ENCODE assay signal across 19 cellular contexts in the genomic region with DNA sequence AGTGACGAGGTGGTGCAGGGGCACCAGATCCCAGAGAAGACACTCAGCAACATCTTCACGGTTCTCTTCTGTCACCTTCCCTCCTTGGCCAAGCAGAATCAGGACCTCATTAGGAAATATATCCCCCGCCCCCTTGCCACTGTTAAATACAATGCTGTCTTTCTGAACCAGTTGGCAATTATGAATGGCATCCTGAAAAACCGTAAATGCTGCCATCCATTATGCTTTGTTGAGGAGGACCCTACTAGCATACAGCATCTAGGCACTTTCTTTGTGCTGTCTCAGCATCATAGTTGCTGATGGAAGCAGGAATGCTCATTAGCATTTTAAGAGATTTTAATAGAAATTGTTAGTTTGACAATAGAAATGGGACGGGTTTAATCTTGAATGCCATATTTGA.
DNase-seq lines count a peak whose midpoint lies in the region; ATAC-seq and TF ChIP-seq lines count a peak whose summit lies in the region.
"Had no signal": no experiment of that assay in that cellular context is flagged by ENCODE, and none has a peak within 500 bp of the region (broad histone marks: within the 10 kb centered on the region; RNA-seq: fewer than 3 reads in every experiment).

No MANE protein-coding gene starts in this region.

- peak overlapping the region in 1 of 2 experiments; percentile 21 for H3K18ac ChIP-seq in mesenchymal stem cell (ENCODE audit: low read depth in 1 of 2, low read length in 2 of 2)

- no peak overlapping the region for H4K91ac ChIP-seq in mesenchymal stem cell (ENCODE audit: low read length)

- no peaks in the 10 kb centered on the region for H3K36me3 ChIP-seq in GM23338 (ENCODE audit: insufficient read depth)
- no peaks in the 10 kb centered on the region for H3K36me3 ChIP-seq in mesenchymal stem cell (ENCODE audit: control insufficient read depth in 1 of 2, insufficient read depth in 2 of 2, low read depth in 1 of 2, low read length in 2 of 2)
- H3K36me3 ChIP-seq: cardiac muscle cell, upper lobe of left lung had no signal

- no peak overlapping the region for H2BK5ac ChIP-seq in mesenchymal stem cell (ENCODE audit: low read depth, low read length, poor library complexity, severe bottlenecking)

- H3K27ac Mint-ChIP-seq in GM23338, result no peak overlapping the region
- H3K27ac Mint-ChIP-seq: activated CD4-positive, alpha-beta T cell treated with anti-CD3 and anti-CD28 coated beads, Interleukin-2, amount 10 ng/mL, durations not matched to agents 24 days and 14 days; activated T-cell treated with anti-CD3 and anti-CD28 coated beads, Interleukin-2, amount 50 U/mL, for 72 hours; natural killer cell treated with Interleukin-12 subunit alpha and Interleukin-12 subunit beta and Interleukin-15 and Interleukin-18, amount 100 ng/mL, for 72 hours; T-helper 1 cell treated with Interleukin-12 subunit alpha and Interleukin-12 subunit beta and Interleukin-4 antibody, amounts not matched to agents 30 μg/mL and 1 μg/mL, for 36 hours had no signal

- H3K4me3 ChIP-seq in GM23338 (no peak overlapping the region), mesenchymal stem cell (ENCODE audit: insufficient read depth in 1 of 2, low read depth in 1 of 2, low read length in 2 of 2) (no peak overlapping the region)
- H3K4me3 ChIP-seq: cardiac muscle cell, psoas muscle, skin epidermis, upper lobe of left lung had no signal

- H3K27me3 ChIP-seq in GM23338 (ENCODE audit: insufficient read depth), result no peaks in the 10 kb centered on the region
- H3K27me3 ChIP-seq in mesenchymal stem cell (ENCODE audit: control insufficient read depth in 1 of 2, insufficient read depth in 1 of 2, low read length in 2 of 2), result no peaks in the 10 kb centered on the region
- H3K27me3 ChIP-seq: cardiac muscle cell, upper lobe of left lung had no signal

- peaks cover 12% of the 10 kb centered on the region; the same call in 2 of the 3 replicates for H3K4me1 Mint-ChIP-seq in GM23338
- H3K4me1 Mint-ChIP-seq: activated CD4-positive, alpha-beta T cell treated with anti-CD3 and anti-CD28 coated beads, Interleukin-2, amount 10 ng/mL, durations not matched to agents 24 days and 14 days had no signal

- no peak overlapping the region for H3K9ac ChIP-seq in mesenchymal stem cell (ENCODE audit: low read length)

- ATAC-seq in GM23338 (no peak), HG03280 (IDR thresholded peaks at IDR 0.05; ENCODE audit: unreplicated experiment) (no peak), HG03457 (IDR thresholded peaks at IDR 0.05; ENCODE audit: unreplicated experiment) (no peak)
- ATAC-seq: activated T-cell treated with anti-CD3 and anti-CD28 coated beads, Interleukin-2, amount 50 U/mL, for 72 hours; natural killer cell treated with Interleukin-12 subunit alpha and Interleukin-12 subunit beta and Interleukin-15 and Interleukin-18, amount 100 ng/mL, for 72 hours; psoas muscle had no signal

- H3K9me2 ChIP-seq in GM23338 (ENCODE audit: insufficient read depth), result no peaks in the 10 kb centered on the region

- H3K79me2 ChIP-seq in GM23338 (replicated peaks; ENCODE audit: insufficient read depth), result no peaks in the 10 kb centered on the region

- H3K27me3 Mint-ChIP-seq in GM23338 (ENCODE audit: insufficient read depth, low read depth, poor library complexity), result peaks cover 2% of the 10 kb centered on the region

- H2AK5ac ChIP-seq in mesenchymal stem cell (ENCODE audit: low read length, severe bottlenecking), result peak overlapping the region; percentile 88

- no peaks in the 10 kb centered on the region for H3K9me3 Mint-ChIP-seq in GM23338
- H3K9me3 Mint-ChIP-seq: activated CD4-positive, alpha-beta T cell treated with anti-CD3 and anti-CD28 coated beads, Interleukin-2, amount 10 ng/mL, durations not matched to agents 24 days and 14 days; activated T-cell treated with anti-CD3 and anti-CD28 coated beads, Interleukin-2, amount 50 U/mL, for 72 hours; natural killer cell treated with Interleukin-12 subunit alpha and Interleukin-12 subunit beta and Interleukin-15 and Interleukin-18, amount 100 ng/mL, for 72 hours; T-helper 1 cell treated with Interleukin-12 subunit alpha and Interleukin-12 subunit beta and Interleukin-4 antibody, amounts not matched to agents 30 μg/mL and 1 μg/mL, for 36 hours had no signal

- H3K23ac ChIP-seq in mesenchymal stem cell (ENCODE audit: low read length in 2 of 2), result no peak overlapping the region

- no peak overlapping the region for H3K4me3 Mint-ChIP-seq in GM23338
- H3K4me3 Mint-ChIP-seq: activated CD4-positive, alpha-beta T cell treated with anti-CD3 and anti-CD28 coated beads, Interleukin-2, amount 10 ng/mL, durations not matched to agents 24 days and 14 days; activated T-cell treated with anti-CD3 and anti-CD28 coated beads, Interleukin-2, amount 50 U/mL, for 72 hours; natural killer cell treated with Interleukin-12 subunit alpha and Interleukin-12 subunit beta and Interleukin-15 and Interleukin-18, amount 100 ng/mL, for 72 hours; T-helper 1 cell treated with Interleukin-12 subunit alpha and Interleukin-12 subunit beta and Interleukin-4 antibody, amounts not matched to agents 30 μg/mL and 1 μg/mL, for 36 hours had no signal

- H3K4ac ChIP-seq in mesenchymal stem cell (ENCODE audit: low read depth in 1 of 2, low read length in 2 of 2), result peak overlapping the region in 1 of 2 experiments; percentile 64

- peak overlapping the region in 1 of 2 experiments; percentile 23 for H2BK12ac ChIP-seq in mesenchymal stem cell (ENCODE audit: low read length in 2 of 2)

- H3K27ac ChIP-seq in GM23338 (ENCODE audit: low read depth), result no peak overlapping the region
- H3K27ac ChIP-seq in caudate nucleus (ENCODE audit: low read depth, low read length), result peak overlapping the region; percentile 50
- no peak overlapping the region for H3K27ac ChIP-seq in mesenchymal stem cell (ENCODE audit: low read length, poor library complexity, severe bottlenecking)
- H3K27ac ChIP-seq: cardiac muscle cell, psoas muscle, upper lobe of left lung had no signal

- peaks cover 8% of the 10 kb centered on the region; the same call in 1 of the 2 replicates for H3K4me1 ChIP-seq in GM23338 (ENCODE audit: insufficient read depth)
- H3K4me1 ChIP-seq in mesenchymal stem cell (ENCODE audit: control insufficient read depth, insufficient read depth, low read depth, low read length), result peaks cover 4% of the 10 kb centered on the region
- H3K4me1 ChIP-seq: psoas muscle had no signal

- peaks cover 2% of the 10 kb centered on the region for H3K79me1 ChIP-seq in mesenchymal stem cell (replicated peaks; ENCODE audit: low read length, poor library complexity, severe bottlenecking)

- no peak overlapping the region for H3K14ac ChIP-seq in mesenchymal stem cell (ENCODE audit: low read length in 2 of 2)

- H3K36me3 Mint-ChIP-seq in GM23338 (ENCODE audit: low read depth), result no peaks in the 10 kb centered on the region
- H3K36me3 Mint-ChIP-seq: natural killer cell treated with Interleukin-12 subunit alpha and Interleukin-12 subunit beta and Interleukin-15 and Interleukin-18, amount 100 ng/mL, for 72 hours had no signal

- H2BK120ac ChIP-seq in mesenchymal stem cell (ENCODE audit: low read depth, low read length), result no peak overlapping the region

- H4K8ac ChIP-seq in mesenchymal stem cell (ENCODE audit: low read length), result no peak overlapping the region

- no peaks in the 10 kb centered on the region for H4K20me1 ChIP-seq in GM23338 (replicated peaks; ENCODE audit: insufficient read depth)

- H3K4me2 ChIP-seq in GM23338 (no peak overlapping the region), mesenchymal stem cell (ENCODE audit: low read length, poor library complexity, severe bottlenecking) (no peak overlapping the region)

- H2AFZ ChIP-seq in GM23338, result peak overlapping the region; percentile 8; the same call in 1 of the 2 replicates
- H2AFZ ChIP-seq in mesenchymal stem cell (ENCODE audit: low read depth, low read length), result no peak overlapping the region

- no peaks in the 10 kb centered on the region for H3F3A ChIP-seq in GM23338 (replicated peaks; ENCODE audit: low read depth)

- H3K9me3 ChIP-seq in mesenchymal stem cell (ENCODE audit: control insufficient read depth, low read length), result no peaks in the 10 kb centered on the region
- H3K9me3 ChIP-seq: psoas muscle, upper lobe of left lung had no signal

- no peak for DNase-seq in GM23338 (ENCODE audit: low spot score)
- peak in 40 of 61 donors; percentile 6 to 78 (median 44) for DNase-seq in caudate nucleus (lab: John Stamatoyannopoulos, UW)
- DNase-seq in mesenchymal stem cell, result no peak
- peak; percentile 88 for DNase-seq in putamen (ENCODE audit: low spot score)
- no peak for DNase-seq in activated CD8-positive, alpha-beta memory T cell treated with anti-CD3 and anti-CD28 coated beads, Interleukin-2, amount 50 U/mL, for 4 hours
- no peak for DNase-seq in occipital lobe (lab: John Stamatoyannopoulos, UW)
- DNase-seq: activated CD4-positive, alpha-beta T cell treated with anti-CD3 and anti-CD28 coated beads, Interleukin-2, amount 10 ng/mL, durations not matched to agents 24 days and 14 days; activated naive CD4-positive, alpha-beta T cell treated with anti-CD3 and anti-CD28 coated beads, Interleukin-2, amount 50 U/mL, for 16 hours; activated T-cell treated with anti-CD3 and anti-CD28 coated beads, Interleukin-2, amount 50 U/mL, for 72 hours; Kasumi-1; NCI-H526; psoas muscle; upper lobe of left lung had no signal

- no peak overlapping the region for H2BK15ac ChIP-seq in mesenchymal stem cell (ENCODE audit: low read depth, poor library complexity, severe bottlenecking)

- over 99% methylated on average over 4 of the region's 5 CpGs for WGBS in mesenchymal stem cell

- no peak for TF ChIP-seq CTCF in GM23338 (conservative IDR thresholded peaks at IDR 0.05; ENCODE audit: low read depth in 2 of 2)

TF ChIP-seq in GM23338, 12 proteins besides CTCF, POLR2A, EP300 and RAD21 (continues in another document):
- TF ChIP-seq, protein P1, sequence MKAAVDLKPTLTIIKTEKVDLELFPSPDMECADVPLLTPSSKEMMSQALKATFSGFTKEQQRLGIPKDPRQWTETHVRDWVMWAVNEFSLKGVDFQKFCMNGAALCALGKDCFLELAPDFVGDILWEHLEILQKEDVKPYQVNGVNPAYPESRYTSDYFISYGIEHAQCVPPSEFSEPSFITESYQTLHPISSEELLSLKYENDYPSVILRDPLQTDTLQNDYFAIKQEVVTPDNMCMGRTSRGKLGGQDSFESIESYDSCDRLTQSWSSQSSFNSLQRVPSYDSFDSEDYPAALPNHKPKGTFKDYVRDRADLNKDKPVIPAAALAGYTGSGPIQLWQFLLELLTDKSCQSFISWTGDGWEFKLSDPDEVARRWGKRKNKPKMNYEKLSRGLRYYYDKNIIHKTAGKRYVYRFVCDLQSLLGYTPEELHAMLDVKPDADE (IDR thresholded peaks at IDR 0.05), result no peak
- TF ChIP-seq JUNB (IDR thresholded peaks at IDR 0.05; ENCODE audit: unreplicated experiment) (no peak), ZNF331 (CRISPR knock-in tag; IDR thresholded peaks at IDR 0.05; ENCODE audit: low read depth) (no peak)

Comparison
In these comparisons a context has a peak if more than half of its experiments do, and no peak if none do; other contexts are left out.
1. DNase-seq: peak in caudate nucleus (40 of 61) and putamen (single experiment); none in GM23338 (single experiment), mesenchymal stem cell (single experiment), activated CD8-positive, alpha-beta memory T cell treated with anti-CD3 and anti-CD28 coated beads, Interleukin-2, amount 50 U/mL, for 4 hours (single experiment) and occipital lobe (single experiment).